In genomic region chr18:36459786-36460185, GRCh38 we compare ENCODE assay signal across 15 cellular contexts.
"Had no signal": no experiment of that assay in that cellular context is flagged by ENCODE, and none has a peak within 500 bp of the region (broad histone marks: within the 10 kb centered on the region; RNA-seq: fewer than 3 reads in every experiment).

No MANE protein-coding gene starts in this region.

- H3K9me3 Mint-ChIP-seq: natural killer cell treated with Interleukin-12 subunit alpha and Interleukin-12 subunit beta and Interleukin-15 and Interleukin-18, amount 100 ng/mL, for 72 hours had no signal

- H3K4me1 ChIP-seq: colonic mucosa, left lung had no signal

- H3K4me3 ChIP-seq: colonic mucosa, left lung, lung, smooth muscle cell had no signal

- H3K4me2 ChIP-seq: smooth muscle cell had no signal

- DNase-seq: colonic mucosa; dermis blood vessel endothelial cell; foreskin melanocyte; head of caudate nucleus; hypothalamus; left lung; mesenchymal stem cell; midbrain; posterior cingulate gyrus; stimulated activated CD4-positive, alpha-beta T cell treated with anti-CD3 and anti-CD28 coated beads, Interleukin-2, amount 100 ng/mL, for 48 hours; stimulated activated naive CD4-positive, alpha-beta T cell treated with Interleukin-2 at 50 U/mL for 16 hours; trophoblast cell had no signal

- H3K27ac ChIP-seq: colonic mucosa, left lung had no signal

- H3K9me3 ChIP-seq: colonic mucosa, left lung had no signal

- H3K27ac Mint-ChIP-seq: natural killer cell treated with Interleukin-12 subunit alpha and Interleukin-12 subunit beta and Interleukin-15 and Interleukin-18, amount 100 ng/mL, for 72 hours had no signal

- H3K36me3 ChIP-seq: colonic mucosa, left lung had no signal

- ATAC-seq: left lung; natural killer cell treated with Interleukin-12 subunit alpha and Interleukin-12 subunit beta and Interleukin-15 and Interleukin-18, amount 100 ng/mL, for 72 hours had no signal

- H3K27me3 ChIP-seq: colonic mucosa, left lung had no signal

- H3K36me3 Mint-ChIP-seq: natural killer cell treated with Interleukin-12 subunit alpha and Interleukin-12 subunit beta and Interleukin-15 and Interleukin-18, amount 100 ng/mL, for 72 hours had no signal

- H3K4me3 Mint-ChIP-seq: natural killer cell treated with Interleukin-12 subunit alpha and Interleukin-12 subunit beta and Interleukin-15 and Interleukin-18, amount 100 ng/mL, for 72 hours had no signal
